19 cellular contexts compared by ENCODE assay signal in the genomic region with DNA sequence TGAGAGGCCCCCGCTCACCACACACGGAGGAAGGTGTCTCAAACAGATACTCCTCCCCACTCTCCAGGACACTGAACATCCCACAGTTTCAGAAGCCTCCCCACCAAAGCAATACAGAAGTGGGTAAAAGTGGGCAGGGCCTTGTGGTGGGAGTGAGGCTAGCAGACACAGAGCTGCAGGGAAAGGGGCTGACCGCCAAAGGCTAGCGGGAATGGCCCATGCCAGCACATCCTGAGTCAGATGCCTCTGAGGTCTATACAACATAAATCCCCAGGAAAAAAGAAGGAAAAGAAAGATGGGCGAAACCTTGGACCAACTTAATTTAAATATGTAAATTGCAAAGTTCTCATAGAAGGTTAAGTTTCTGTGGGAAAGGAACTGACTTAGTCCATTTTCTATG. TPM values are rescaled to one million over a fixed set of nuclear protein-coding genes. Genes with fewer than 3 reads are reported as not detected.
A peak's percentile ranks its signal among the peaks of the same experiment; 100 is the strongest.
DNase-seq lines count a peak whose midpoint lies in the region; ATAC-seq and TF ChIP-seq lines count a peak whose summit lies in the region.
"Had no signal": no experiment of that assay in that cellular context is flagged by ENCODE, and none has a peak within 500 bp of the region (broad histone marks: within the 10 kb centered on the region; RNA-seq: fewer than 3 reads in every experiment).

No MANE protein-coding gene starts in this region.

- in situ Hi-C loops in GM23248 (cut with MboI) (loop anchor here (5.0 kb wide), 1 partner anchor 157 kb away; no protein-coding TSS in a partner anchor), astrocyte of the cerebellum (cut with HindIII; ENCODE audit: low sequenced_read_pairs) (no loop called here)

- H3K9ac ChIP-seq in GM23248, result no peak overlapping the region

- H3K27ac Mint-ChIP-seq in T-helper 17 cell, result no peak overlapping the region

- H3K9me3 ChIP-seq in GM23248 (ENCODE audit: low read depth) (no peaks in the 10 kb centered on the region), T-helper 17 cell (ENCODE audit: control insufficient read depth, low read length, poor library complexity, severe bottlenecking) (no peaks in the 10 kb centered on the region)
- H3K9me3 ChIP-seq: body of pancreas, Caco-2, left lung had no signal

- no peaks in the 10 kb centered on the region for H4K20me1 ChIP-seq in GM23248 (ENCODE audit: insufficient read depth)

- TF ChIP-seq CTCF in astrocyte of the cerebellum (IDR thresholded peaks at IDR 0.05; ENCODE audit: low read depth, low read length, missing control alignments) (no peak), foreskin keratinocyte (conservative IDR thresholded peaks at IDR 0.05) (no peak)

- DNase-seq in GM23248, result peak; percentile 36
- DNase-seq in NCI-H226, result peak; percentile 83
- DNase-seq in astrocyte of the cerebellum (ENCODE audit: low read depth), result peak; percentile 43
- peak; percentile 14 to 40 for DNase-seq in foreskin keratinocyte
- no peak for DNase-seq in T-helper 17 cell
- DNase-seq in NCI-H2171 treated with DMSO at 0.1 percent for 48 hours (lab: John Stamatoyannopoulos, UW), result no peak
- no peak for DNase-seq in HUDEP-2 (lab: John Stamatoyannopoulos, UW; ENCODE audit: unreplicated experiment in 76 of 76)
- no peak for DNase-seq in iPS-NIHi11 (ENCODE audit: low spot score)
- DNase-seq: activated CD4-positive, alpha-beta T cell treated with anti-CD3 and anti-CD28 coated beads for 1 hour; activated gamma-delta T cell treated with Interleukin-2 at 50 U/mL for 16 hours; body of pancreas; Caco-2; GF-D8; left lung; NCI-H774; stimulated activated CD4-positive, alpha-beta T cell treated with anti-CD3 and anti-CD28 coated beads, Interleukin-2, amount 100 ng/mL, for 24 hours; T-helper 2 cell had no signal

- H3K27me3 ChIP-seq in GM23248 (replicated peaks; ENCODE audit: insufficient read depth) (no peaks in the 10 kb centered on the region), foreskin keratinocyte (no peaks in the 10 kb centered on the region)
- H3K27me3 ChIP-seq: body of pancreas, left lung had no signal

- H3K4me1 Mint-ChIP-seq in T-helper 17 cell, result peaks cover 8% of the 10 kb centered on the region

- no peaks in the 10 kb centered on the region for H3K36me3 Mint-ChIP-seq in T-helper 17 cell (ENCODE audit: low read depth)

- H3F3A ChIP-seq in GM23248 (ENCODE audit: insufficient read depth), result peaks cover 12% of the 10 kb centered on the region; the same call in 1 of the 2 replicates

- H3K79me2 ChIP-seq in GM23248 (ENCODE audit: insufficient read depth), result no peaks in the 10 kb centered on the region

- H3K36me3 ChIP-seq in GM23248 (ENCODE audit: low read depth), result no peaks in the 10 kb centered on the region
- H3K36me3 ChIP-seq: left lung had no signal

- no peak overlapping the region for H3K4me2 ChIP-seq in GM23248 (ENCODE audit: unreplicated experiment)

- H3K4me3 ChIP-seq in GM23248 (no peak overlapping the region), astrocyte of the cerebellum (ENCODE audit: low read depth, low read length) (no peak overlapping the region)
- H3K4me3 ChIP-seq: body of pancreas, left lung had no signal

- H3K27ac ChIP-seq in GM23248 (no peak overlapping the region), foreskin keratinocyte (no peak overlapping the region)
- H3K27ac ChIP-seq: body of pancreas, left lung had no signal

- WGBS in GM23248 (ENCODE audit: low coverage in 1 of 2, low lambda C conversion rate in 2 of 2, missing lambda C conversion rate in 2 of 2), 2 experiments, result 89 to 96% methylated on average over 5 of the region's 5 CpGs

- peaks cover 9% of the 10 kb centered on the region for H3K4me1 ChIP-seq in GM23248 (ENCODE audit: insufficient read depth)
- peaks cover 13% of the 10 kb centered on the region for H3K4me1 ChIP-seq in foreskin keratinocyte
- H3K4me1 ChIP-seq: Caco-2, left lung had no signal

- H3K9me2 ChIP-seq in GM23248 (ENCODE audit: insufficient read depth), result no peaks in the 10 kb centered on the region

- no peak overlapping the region for H2AFZ ChIP-seq in GM23248

- H3K27me3 Mint-ChIP-seq in T-helper 17 cell, result no peaks in the 10 kb centered on the region

- H3K4me3 Mint-ChIP-seq in T-helper 17 cell, result no peak overlapping the region

- ATAC-seq in foreskin keratinocyte (peak; percentile 69), T-helper 17 cell (no peak)
- ATAC-seq: body of pancreas, left lung, Right ventricle myocardium inferior, sciatic nerve had no signal

RNA-seq across cellular contexts. Expression of a gene that starts 21.9 kb away (rescaled TPM):
- 21.0 and 24.8 TPM in 2 replicates for total RNA-seq in GM23248 (2014; rRNA removed; shearing (Covaris generic))
- polyA plus RNA-seq in GM23248 (2016; fragmentation: Nextera tagmentation; extraction: Ambion mirVana) (17.0 and 19.5 TPM in 2 replicates), foreskin keratinocyte (18.2 and 18.8 TPM in 2 replicates)
- total RNA-seq in foreskin keratinocyte (25.9 and 26.9 TPM in 2 replicates), T-helper 17 cell (10 to 100 TPM; 14.6 to 23.3 TPM)

RNA-seq across cellular contexts. Expression of a gene that starts 26.0 kb away (rescaled TPM):
- 6.4 and 8.6 TPM in 2 replicates for total RNA-seq in GM23248 (2014; rRNA removed; shearing (Covaris generic))
- polyA plus RNA-seq in GM23248 (2016; fragmentation: Nextera tagmentation; extraction: Ambion mirVana), result 5.0 and 6.0 TPM in 2 replicates
- total RNA-seq in foreskin keratinocyte, result 6.5 and 6.8 TPM in 2 replicates
- 2.9 and 4.1 TPM in 2 replicates for polyA plus RNA-seq in foreskin keratinocyte
- total RNA-seq in T-helper 17 cell, result 10 to 100 TPM; 13.9 to 21.3 TPM

Comparison
In these comparisons a context has a peak if more than half of its experiments do, and no peak if none do; other contexts are left out.
1. DNase-seq: peak in GM23248 (single experiment), NCI-H226 (single experiment), astrocyte of the cerebellum (single experiment) and foreskin keratinocyte (2 of 2); none in T-helper 17 cell (0 of 3), NCI-H2171 treated with DMSO at 0.1 percent for 48 hours (single experiment), HUDEP-2 (0 of 76) and iPS-NIHi11 (single experiment).